Comparison of ENCODE assay signal across 8 cellular contexts in the genomic region with DNA sequence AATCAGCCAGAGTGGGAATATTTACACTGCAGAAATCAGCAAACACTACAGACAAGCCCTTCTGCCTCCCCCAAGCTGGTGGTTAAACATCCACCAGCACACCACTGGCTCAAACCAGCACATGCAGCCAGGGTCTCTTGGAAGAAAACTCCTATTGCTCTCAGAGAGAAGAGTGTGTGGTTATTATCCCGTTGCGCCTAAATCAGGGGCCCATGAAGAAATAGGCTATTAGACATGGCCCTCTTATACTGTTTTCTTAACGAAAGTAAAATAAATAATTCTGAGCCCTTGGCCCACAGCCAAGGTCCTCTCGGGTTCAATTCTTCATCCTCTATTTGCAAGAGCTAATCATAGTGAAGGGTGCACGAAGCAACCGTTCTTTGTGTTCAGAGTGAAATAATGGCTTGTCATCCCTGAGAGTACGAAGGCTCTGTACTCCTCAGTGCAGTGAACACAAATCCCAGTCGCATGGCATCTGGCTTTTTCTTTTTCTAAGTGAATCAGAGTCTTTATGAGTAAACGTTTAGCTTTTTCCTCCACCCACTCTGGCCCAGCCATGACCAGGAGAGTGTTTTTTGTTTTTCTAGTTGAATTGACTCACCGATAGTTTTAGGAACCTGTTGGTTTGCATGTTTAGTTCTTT. TPM values are rescaled to one million over a fixed set of nuclear protein-coding genes. Genes with fewer than 3 reads are reported as not detected.
A peak's percentile ranks its signal among the peaks of the same experiment; 100 is the strongest.
DNase-seq lines count a peak whose midpoint lies in the region; ATAC-seq and TF ChIP-seq lines count a peak whose summit lies in the region.

No MANE protein-coding gene starts in this region.

- H3K4me3 ChIP-seq in breast epithelium (no peak overlapping the region), endocrine pancreas (ENCODE audit: control insufficient read depth, insufficient read depth, low read length) (peak overlapping the region; percentile 55), esophagus muscularis mucosa (no peak overlapping the region)

- H3K4me1 ChIP-seq in breast epithelium (no peaks in the 10 kb centered on the region), endocrine pancreas (ENCODE audit: control insufficient read depth, insufficient read depth, low read length) (no peaks in the 10 kb centered on the region), esophagus muscularis mucosa (no peaks in the 10 kb centered on the region)

- H3K27ac ChIP-seq in breast epithelium (no peak overlapping the region), esophagus muscularis mucosa (replicated peaks in 1 of 4) (no peak overlapping the region)

- POLR2A ChIA-PET in MCF 10A (lab: Yijun Ruan, JAX): interaction anchor here (0.6 to 1.9 kb wide), 7 partner anchors 10 to 1672 kb away, joined by 3 to 10 read pairs (median 3); no protein-coding TSS in a partner anchor
- POLR2A ChIA-PET in naive thymus-derived CD8-positive, alpha-beta T cell (lab: Charles Lee): no interaction called here

- peaks cover 11% of the 10 kb centered on the region for H3K4me1 Mint-ChIP-seq in MCF 10A (ENCODE audit: insufficient read depth, unreplicated experiment)
- no peaks in the 10 kb centered on the region for H3K4me1 Mint-ChIP-seq in naive thymus-derived CD8-positive, alpha-beta T cell

- H3K9ac ChIP-seq in endocrine pancreas (ENCODE audit: control insufficient read depth, insufficient read depth, low read length): no peak overlapping the region

- H3K9me3 ChIP-seq in breast epithelium (no peaks in the 10 kb centered on the region), endocrine pancreas (ENCODE audit: control insufficient read depth, low read length) (no peaks in the 10 kb centered on the region), esophagus muscularis mucosa (no peaks in the 10 kb centered on the region)

- H3K27me3 ChIP-seq in breast epithelium (no peaks in the 10 kb centered on the region), endocrine pancreas (ENCODE audit: control insufficient read depth, insufficient read depth, low read length) (no peaks in the 10 kb centered on the region), esophagus muscularis mucosa (no peaks in the 10 kb centered on the region)

- H3K27me3 Mint-ChIP-seq in MCF 10A (ENCODE audit: insufficient read depth, unreplicated experiment): no peaks in the 10 kb centered on the region
- H3K27me3 Mint-ChIP-seq in naive thymus-derived CD8-positive, alpha-beta T cell: peaks cover 0 to 1% (median 0%) of the 10 kb centered on the region in 5 donors

- TF ChIP-seq POLR2A in breast epithelium (IDR thresholded peaks at IDR 0.05) (no peak), esophagus muscularis mucosa (IDR thresholded peaks at IDR 0.05; ENCODE audit: low read depth) (no peak)

- CTCF ChIA-PET in MCF 10A (lab: Yijun Ruan, JAX): interaction anchor here (0.5 to 0.9 kb wide), 5 partner anchors 37 to 1194 kb away, joined by 3 to 4 read pairs (median 3); no protein-coding TSS in a partner anchor

- no peak overlapping the region for H3K27ac Mint-ChIP-seq in MCF 10A (ENCODE audit: low read depth, unreplicated experiment)
- H3K27ac Mint-ChIP-seq in naive thymus-derived CD8-positive, alpha-beta T cell: peak overlapping the region in 1 of 10 donors; percentile 53

- peak overlapping the region; percentile 31 for H3K4me3 Mint-ChIP-seq in MCF 10A (ENCODE audit: unreplicated experiment)
- no peak overlapping the region for H3K4me3 Mint-ChIP-seq in naive thymus-derived CD8-positive, alpha-beta T cell

- no peaks in the 10 kb centered on the region for H3K36me3 Mint-ChIP-seq in MCF 10A (ENCODE audit: insufficient read depth, unreplicated experiment)
- H3K36me3 Mint-ChIP-seq in naive thymus-derived CD8-positive, alpha-beta T cell: no peaks in the 10 kb centered on the region

- H3K36me3 ChIP-seq in breast epithelium (no peaks in the 10 kb centered on the region), endocrine pancreas (ENCODE audit: control insufficient read depth, insufficient read depth, low read length) (no peaks in the 10 kb centered on the region), esophagus muscularis mucosa (no peaks in the 10 kb centered on the region)

- no peaks in the 10 kb centered on the region for H3K9me3 Mint-ChIP-seq in MCF 10A (ENCODE audit: unreplicated experiment)
- H3K9me3 Mint-ChIP-seq in naive thymus-derived CD8-positive, alpha-beta T cell: no peaks in the 10 kb centered on the region

- TF ChIP-seq CTCF in MCF 10A (IDR thresholded peaks at IDR 0.05; ENCODE audit: unreplicated experiment): no peak
- TF ChIP-seq CTCF in breast epithelium (IDR thresholded peaks at IDR 0.05): no peak
- no peak for TF ChIP-seq CTCF in esophagus muscularis mucosa (IDR thresholded peaks at IDR 0.05)

- WGBS in esophagus muscularis mucosa: 22% methylated on average over 10 of the region's 10 CpGs

- peak; percentile 51 for ATAC-seq in HG02981 (IDR thresholded peaks at IDR 0.05; ENCODE audit: unreplicated experiment)
- no peak for ATAC-seq in naive thymus-derived CD8-positive, alpha-beta T cell

- no TSS peak for BruUV-seq in MCF 10A (replicated peaks; lab: Mats Ljungman, UMichigan)

- TF ChIP-seq EP300 in esophagus muscularis mucosa (IDR thresholded peaks at IDR 0.05): no peak

- intact Hi-C loops in MCF 10A (cut with micrococcal nuclease) (no loop called here), breast epithelium (cut with DNase I; ENCODE audit: low total_unique reads) (no loop called here), esophagus muscularis mucosa (cut with DNase I) (no loop called here)

- DNase-seq in MCF 10A (ENCODE audit: unreplicated experiment) (peak; percentile 73), breast epithelium (ENCODE audit: low spot score in 2 of 2) (no peak), NCI-H226 (peak; percentile 4), esophagus muscularis mucosa (ENCODE audit: extremely low spot score) (no peak)
- peak; percentile 40 to 54 for DNase-seq in stimulated activated CD4-positive, alpha-beta T cell treated with anti-CD3 and anti-CD28 coated beads, Interleukin-2, amount 100 ng/mL, for 24 hours
- DNase-seq in naive thymus-derived CD8-positive, alpha-beta T cell: no peak

RNA-seq across cellular contexts. Expression of a gene that starts 33.4 kb away (rescaled TPM):
- total RNA-seq in MCF 10A (2022) (1.8 and 2.0 TPM in 2 replicates), breast epithelium (100 to 1,000 TPM in 1 of 3 donors, 10 to 100 TPM in 2; 66.6 to 151 (median 89.5) TPM), esophagus muscularis mucosa (10 to 100 TPM; 13.3 to 38.3 (median 21.8) TPM)
- under 1 TPM; 0.49 to 0.88 TPM for total RNA-seq in naive thymus-derived CD8-positive, alpha-beta T cell
- under 1 TPM in 2 of 3 donors, not detected in 1; 0.05 to 0.37 TPM for polyA plus RNA-seq in naive thymus-derived CD8-positive, alpha-beta T cell

Comparison
In these comparisons a context has a peak if more than half of its experiments do, and no peak if none do; other contexts are left out.
1. DNase-seq: peak in MCF 10A (single experiment), NCI-H226 (single experiment) and stimulated activated CD4-positive, alpha-beta T cell treated with anti-CD3 and anti-CD28 coated beads, Interleukin-2, amount 100 ng/mL, for 24 hours (2 of 2); none in breast epithelium (0 of 2), esophagus muscularis mucosa (single experiment) and naive thymus-derived CD8-positive, alpha-beta T cell (0 of 10).